In the genomic region with DNA sequence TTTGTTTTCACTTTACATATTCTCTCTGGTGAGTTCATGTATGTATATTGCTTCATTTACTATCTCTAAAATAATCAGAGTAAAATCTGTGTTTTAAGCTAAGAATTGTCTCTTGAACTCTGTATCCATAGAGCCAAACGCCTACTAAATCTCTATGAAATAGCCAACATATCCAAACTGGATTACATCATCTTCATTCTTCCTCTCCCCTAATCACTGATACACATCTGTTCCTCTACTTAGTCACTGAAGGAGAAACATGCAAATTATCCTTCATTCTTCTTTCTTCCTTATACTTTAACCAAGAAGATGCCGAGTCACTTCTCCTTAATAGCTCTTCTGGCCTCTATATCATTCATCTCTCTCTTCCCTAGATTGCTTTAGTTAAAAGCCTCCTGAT, we compare ENCODE assay signal across 29 cellular contexts.
DNase-seq lines count a peak whose midpoint lies in the region; ATAC-seq, FAIRE-seq and TF ChIP-seq lines count a peak whose summit lies in the region.
"Had no signal": no experiment of that assay in that cellular context is flagged by ENCODE, and none has a peak within 500 bp of the region (broad histone marks: within the 10 kb centered on the region; RNA-seq: fewer than 3 reads in every experiment).

No MANE protein-coding gene starts in this region.

- H3K79me2 ChIP-seq in K562 (ENCODE audit: control insufficient read depth, insufficient read depth, low read length): no peaks in the 10 kb centered on the region
- no peaks in the 10 kb centered on the region for H3K79me2 ChIP-seq in mesendoderm (ENCODE audit: control insufficient read depth, insufficient read depth, low read length)

- no peaks in the 10 kb centered on the region for H3K4me1 ChIP-seq in K562 (replicated peaks in 1 of 2; ENCODE audit: control insufficient read depth in 2 of 2, insufficient read depth in 2 of 2, low read length in 2 of 2)
- no peaks in the 10 kb centered on the region for H3K4me1 ChIP-seq in mesendoderm (ENCODE audit: control insufficient read depth, low read depth, low read length)
- H3K4me1 ChIP-seq: A549, Caco-2 had no signal

- H4K20me1 ChIP-seq in K562 (replicated peaks; ENCODE audit: control insufficient read depth, insufficient read depth, low read length): no peaks in the 10 kb centered on the region

- no peak overlapping the region for H4K8ac ChIP-seq in mesendoderm (ENCODE audit: low read depth, low read length)

- peak; percentile 27 for DNase-seq in Caki2 (ENCODE audit: low read depth)
- no peak for DNase-seq in K562 (ENCODE audit: extremely low read depth in 1 of 4, low spot score in 3 of 4)
- DNase-seq in mesendoderm: peak; percentile 46
- no peak for DNase-seq in HCEC 1CT
- no peak for DNase-seq in stimulated activated CD4-positive, alpha-beta T cell treated with anti-CD3 and anti-CD28 coated beads, Interleukin-15, amount 100 ng/mL, for 24 hours
- DNase-seq in nucleus accumbens (lab: John Stamatoyannopoulos, UW): no peak
- no peak for DNase-seq in activated CD4-positive, CD25-positive, alpha-beta regulatory T cell treated with anti-CD3 and anti-CD28 coated beads, Interleukin-2, amount 50 U/mL, for 72 hours
- DNase-seq: Caco-2; CD8-positive, alpha-beta T cell; DMS 273 treated with DMSO at 0.1 percent for 48 hours; DMS79; GF-D8; H7; HFFc6; Kasumi-1; MV-4-11; NCI-H1105 treated with DMSO at 0.1 percent for 48 hours; NCI-H146; NCI-H2029; NCI-H2227 treated with DMSO at 0.1 percent for 48 hours; NCI-H69; SHP77 treated with DMSO at 0.1 percent for 48 hours had no signal

- no peaks in the 10 kb centered on the region for H3K27me3 Mint-ChIP-seq in IgD-negative memory B cell

- H2AFZ ChIP-seq in K562 (ENCODE audit: low read depth, low read length): no peak overlapping the region

- BruUV-seq in K562 (replicated peaks; lab: Mats Ljungman, UMichigan): no TSS peak

- no peaks in the 10 kb centered on the region for H3K9me1 ChIP-seq in K562 (ENCODE audit: control insufficient read depth, insufficient read depth, low read length)

- no peak overlapping the region for H3K4me3 Mint-ChIP-seq in IgD-negative memory B cell
- H3K4me3 Mint-ChIP-seq: CD8-positive, alpha-beta T cell; HFFc6 had no signal

- H3K18ac ChIP-seq in mesendoderm (ENCODE audit: low read length): no peak overlapping the region

- POLR2A ChIA-PET in K562 (lab: Yijun Ruan, JAX): no interaction called here

- no peak overlapping the region for H3K4me2 ChIP-seq in K562 (ENCODE audit: insufficient read depth, low read length)
- no peak overlapping the region for H3K4me2 ChIP-seq in mesendoderm (ENCODE audit: low read length)
- H3K4me2 ChIP-seq: A549 had no signal

- intact Hi-C loops in K562 (cut with micrococcal nuclease): no loop called here

- peaks cover 0 to 4% (median 1%) of the 10 kb centered on the region in 3 donors for H3K9me3 Mint-ChIP-seq in IgD-negative memory B cell
- H3K9me3 Mint-ChIP-seq: HFFc6 had no signal

- no peak for FAIRE-seq in K562 (lab: Jason Lieb, UNC)
- FAIRE-seq: A549, GM12892 had no signal

- no peaks in the 10 kb centered on the region for H3K9me3 ChIP-seq in K562 (replicated peaks; ENCODE audit: control insufficient read depth, insufficient read depth, low read depth, low read length)
- H3K9me3 ChIP-seq: A549, Caco-2 had no signal

- H3K9ac ChIP-seq in K562 (ENCODE audit: insufficient read depth in 1 of 2, low read depth in 2 of 2, low read length in 2 of 2) (no peak overlapping the region), mesendoderm (ENCODE audit: low read length) (no peak overlapping the region)

- peaks cover 0 to 2% (median 0%) of the 10 kb centered on the region in 3 donors for H3K4me1 Mint-ChIP-seq in IgD-negative memory B cell

- no peak for ATAC-seq in K562
- ATAC-seq: A549; CD8-positive, alpha-beta T cell; Panc1 had no signal

- no peak overlapping the region for H2AK5ac ChIP-seq in mesendoderm (ENCODE audit: low read length)

- H3K27ac ChIP-seq in K562 (ENCODE audit: extremely low read depth, low read depth, low read length): no peak overlapping the region
- H3K27ac ChIP-seq in mesendoderm (ENCODE audit: low read depth, low read length): no peak overlapping the region
- H3K27ac ChIP-seq: A549, C4-2B, RWPE1, SK-N-MC had no signal

- H3K56ac ChIP-seq in mesendoderm (ENCODE audit: low read length): no peak overlapping the region

- CTCF ChIA-PET in K562 (lab: Yijun Ruan, JAX; ENCODE audit: low intra/inter-chr PET ratio): no interaction called here

- H3K36me3 ChIP-seq in K562 (ENCODE audit: control insufficient read depth, insufficient read depth, low read length) (no peaks in the 10 kb centered on the region), mesendoderm (ENCODE audit: control insufficient read depth, insufficient read depth, low read length) (no peaks in the 10 kb centered on the region)

- no peak overlapping the region for H2BK120ac ChIP-seq in mesendoderm (ENCODE audit: low read depth, low read length)

- H3K27ac Mint-ChIP-seq in IgD-negative memory B cell: peak overlapping the region in 2 of 3 donors; percentile 3 to 20
- H3K27ac Mint-ChIP-seq: CD8-positive, alpha-beta T cell; HFFc6 had no signal

- no peak for TF ChIP-seq CTCF in K562 (IDR thresholded peaks at IDR 0.05 in 2 of 3, conservative IDR thresholded peaks at IDR 0.05 in 1 of 3; ENCODE audit: insufficient read depth in 2 of 3, low read depth in 1 of 3, low read length in 3 of 3)

- no peak overlapping the region for H3K4ac ChIP-seq in mesendoderm (ENCODE audit: low read depth, low read length)

- H3K27me3 ChIP-seq in K562 (ENCODE audit: control insufficient read depth in 2 of 2, insufficient read depth in 2 of 2, low read length in 2 of 2) (no peaks in the 10 kb centered on the region), mesendoderm (ENCODE audit: insufficient read depth, low read length, poor library complexity) (no peaks in the 10 kb centered on the region)

- no peak for TF ChIP-seq RAD21 in K562 (CRISPR knock-in tag; conservative IDR thresholded peaks at IDR 0.05 in 1 of 2, IDR thresholded peaks at IDR 0.05 in 1 of 2)

- H2BK5ac ChIP-seq in mesendoderm (ENCODE audit: low read length): no peak overlapping the region

- H2BK15ac ChIP-seq in mesendoderm (replicated peaks; ENCODE audit: low read depth): no peak overlapping the region

- H3K79me1 ChIP-seq in mesendoderm (ENCODE audit: low read length): no peaks in the 10 kb centered on the region

- H3K4me3 ChIP-seq in K562: no peak overlapping the region
- no peak overlapping the region for H3K4me3 ChIP-seq in mesendoderm (ENCODE audit: low read length)
- H3K4me3 ChIP-seq: A549, SK-N-MC had no signal

- TF ChIP-seq EP300 in K562 (IDR thresholded peaks at IDR 0.05; ENCODE audit: low read length): no peak

- H4K5ac ChIP-seq in mesendoderm (ENCODE audit: low read length): no peak overlapping the region

- H3K23ac ChIP-seq in mesendoderm (ENCODE audit: low read length): no peak overlapping the region

- no peak for TF ChIP-seq POLR2A in K562 (conservative IDR thresholded peaks at IDR 0.05)

- 0% methylated on average over 2 of the region's 2 CpGs for WGBS in K562 (ENCODE audit: insufficient coverage, low coverage, missing lambda C conversion rate)
- no CpG with 5 or more reads among the region's 2 CpGs for WGBS in mesendoderm (ENCODE audit: extremely low coverage, insufficient coverage, low lambda C conversion rate)

- no peaks in the 10 kb centered on the region for H3K36me3 Mint-ChIP-seq in IgD-negative memory B cell
- H3K36me3 Mint-ChIP-seq: CD8-positive, alpha-beta T cell had no signal

- in situ Hi-C loops in Caki2 (cut with HindIII; ENCODE audit: low pct_unique_long_range_greater_than_20kb, low sequenced_read_pairs): no loop called here
- in situ Hi-C loops in K562 (cut with MboI): no loop called here

TF ChIP-seq in K562, 482 proteins besides CTCF, POLR2A, EP300 and RAD21 (continues in another document):
- TF ChIP-seq ZNF146 (CRISPR knock-in tag; IDR thresholded peaks at IDR 0.05; ENCODE audit: unreplicated experiment): no peak
- TF ChIP-seq ZNF3 (CRISPR knock-in tag; IDR thresholded peaks at IDR 0.05): no peak
- TF ChIP-seq, protein P1, sequence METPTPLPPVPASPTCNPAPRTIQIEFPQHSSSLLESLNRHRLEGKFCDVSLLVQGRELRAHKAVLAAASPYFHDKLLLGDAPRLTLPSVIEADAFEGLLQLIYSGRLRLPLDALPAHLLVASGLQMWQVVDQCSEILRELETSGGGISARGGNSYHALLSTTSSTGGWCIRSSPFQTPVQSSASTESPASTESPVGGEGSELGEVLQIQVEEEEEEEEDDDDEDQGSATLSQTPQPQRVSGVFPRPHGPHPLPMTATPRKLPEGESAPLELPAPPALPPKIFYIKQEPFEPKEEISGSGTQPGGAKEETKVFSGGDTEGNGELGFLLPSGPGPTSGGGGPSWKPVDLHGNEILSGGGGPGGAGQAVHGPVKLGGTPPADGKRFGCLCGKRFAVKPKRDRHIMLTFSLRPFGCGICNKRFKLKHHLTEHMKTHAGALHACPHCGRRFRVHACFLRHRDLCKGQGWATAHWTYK (CRISPR knock-in tag; IDR thresholded peaks at IDR 0.05): no peak
- no peak for TF ChIP-seq KDM5B (IDR thresholded peaks at IDR 0.05; ENCODE audit: insufficient replicate concordance, low read depth, low read length)
- no peak for TF ChIP-seq MBD2 (IDR thresholded peaks at IDR 0.05; ENCODE audit: borderline replicate concordance, low read depth)
- TF ChIP-seq SMARCA4 (IDR thresholded peaks at IDR 0.05): peak; percentile 26; the same call in 1 of the 2 replicates
- no peak for TF ChIP-seq ZNF217 (CRISPR knock-in tag; IDR thresholded peaks at IDR 0.05)
- no peak for TF ChIP-seq SAFB (IDR thresholded peaks at IDR 0.05; ENCODE audit: borderline replicate concordance, low read depth, low read length)
- TF ChIP-seq RBM34 (IDR thresholded peaks at IDR 0.05; ENCODE audit: borderline replicate concordance, insufficient read depth, low read length): no peak
- no peak for TF ChIP-seq TBP (optimal IDR thresholded peaks at IDR 0.05; ENCODE audit: low read depth, low read length)
- no peak for TF ChIP-seq GABPA (tag; conservative IDR thresholded peaks at IDR 0.05; ENCODE audit: low read depth)
- no peak for TF ChIP-seq MEF2A (IDR thresholded peaks at IDR 0.05; ENCODE audit: control insufficient read depth, low read depth, low read length)
- TF ChIP-seq TEAD4 (IDR thresholded peaks at IDR 0.05; ENCODE audit: low read length): no peak
- no peak for TF ChIP-seq TEAD4 (CRISPR knock-in tag; IDR thresholded peaks at IDR 0.05; ENCODE audit: borderline replicate concordance)
- no peak for TF ChIP-seq YBX1 (IDR thresholded peaks at IDR 0.05)
- TF ChIP-seq PML (IDR thresholded peaks at IDR 0.05; ENCODE audit: low read length): no peak
- TF ChIP-seq FOXA3 (CRISPR knock-in tag; conservative IDR thresholded peaks at IDR 0.05 in 1 of 2, IDR thresholded peaks at IDR 0.05 in 1 of 2): no peak
- TF ChIP-seq ATF7 (IDR thresholded peaks at IDR 0.05): peak; percentile 73
- TF ChIP-seq ARID1B (IDR thresholded peaks at IDR 0.05): peak; percentile 53; the same call in 1 of the 2 replicates
- TF ChIP-seq ZNF551 (CRISPR knock-in tag; IDR thresholded peaks at IDR 0.05): no peak
- no peak for TF ChIP-seq RNF2 (IDR thresholded peaks at IDR 0.05)

Comparison
In these comparisons a context has a peak if more than half of its experiments do, and no peak if none do; other contexts are left out.
1. DNase-seq: peak in Caki2 (single experiment) and mesendoderm (single experiment); none in K562 (0 of 4), HCEC 1CT (single experiment), stimulated activated CD4-positive, alpha-beta T cell treated with anti-CD3 and anti-CD28 coated beads, Interleukin-15, amount 100 ng/mL, for 24 hours (single experiment), nucleus accumbens (0 of 56) and activated CD4-positive, CD25-positive, alpha-beta regulatory T cell treated with anti-CD3 and anti-CD28 coated beads, Interleukin-2, amount 50 U/mL, for 72 hours (single experiment).